12 cellular contexts compared by ENCODE assay signal in genomic region chr17:72387487-72387886, GRCh38.
A peak's percentile ranks its signal among the peaks of the same experiment; 100 is the strongest.
DNase-seq lines count a peak whose midpoint lies in the region; ATAC-seq and TF ChIP-seq lines count a peak whose summit lies in the region.
"Had no signal": no experiment of that assay in that cellular context is flagged by ENCODE, and none has a peak within 500 bp of the region (broad histone marks: within the 10 kb centered on the region; RNA-seq: fewer than 3 reads in every experiment).

No MANE protein-coding gene starts in this region.

- no peak for ATAC-seq in natural killer cell treated with Interleukin-12 subunit alpha and Interleukin-12 subunit beta and Interleukin-15 and Interleukin-18, amount 100 ng/mL, for 72 hours
- ATAC-seq in GM21515 (IDR thresholded peaks at IDR 0.05; ENCODE audit: unreplicated experiment) = no peak
- ATAC-seq: activated naive CD8-positive, alpha-beta T cell treated with anti-CD3 and anti-CD28 coated beads, Interleukin-2, amount 50 U/mL, for 24 hours had no signal

- H3K27me3 ChIP-seq in BJ (ENCODE audit: control insufficient read depth, insufficient read depth, low read length) = no peaks in the 10 kb centered on the region
- H3K27me3 ChIP-seq in Karpas-422 (ENCODE audit: low read length) = no peaks in the 10 kb centered on the region
- H3K27me3 ChIP-seq in tibial artery = peaks cover 0 to 5% of the 10 kb centered on the region in 2 donors

- no peaks in the 10 kb centered on the region for H3K9me2 ChIP-seq in Karpas-422 (replicated peaks; ENCODE audit: insufficient read depth, low read length)

- peaks cover 5 to 13% of the 10 kb centered on the region in 2 donors for H3K27me3 Mint-ChIP-seq in natural killer cell treated with Interleukin-12 subunit alpha and Interleukin-12 subunit beta and Interleukin-15 and Interleukin-18, amount 100 ng/mL, for 72 hours
- H3K27me3 Mint-ChIP-seq: activated naive CD8-positive, alpha-beta T cell treated with anti-CD3 and anti-CD28 coated beads, Interleukin-2, amount 50 U/mL, for 24 hours had no signal

- intact Hi-C loops in tibial artery (cut with DNase I; ENCODE audit: low total_unique reads) = no loop called here

- H3K36me3 Mint-ChIP-seq in natural killer cell treated with Interleukin-12 subunit alpha and Interleukin-12 subunit beta and Interleukin-15 and Interleukin-18, amount 100 ng/mL, for 72 hours = no peaks in the 10 kb centered on the region

- H3K4me3 ChIP-seq in BJ (ENCODE audit: low read depth, low read length) (no peak overlapping the region), Karpas-422 (ENCODE audit: low read length) (no peak overlapping the region), astrocyte of the spinal cord (ENCODE audit: low read depth, low read length) (no peak overlapping the region), tibial artery (no peak overlapping the region)

- H3K36me3 ChIP-seq in BJ (ENCODE audit: control insufficient read depth, insufficient read depth, low read length) (no peaks in the 10 kb centered on the region), Karpas-422 (ENCODE audit: insufficient read depth, low read length) (no peaks in the 10 kb centered on the region), tibial artery (no peaks in the 10 kb centered on the region)

- POLR2A ChIA-PET in BJ (lab: Charles Lee) = interaction anchor here (0.6 to 0.7 kb wide), 2 partner anchors 11 to 87 kb away, joined by 7 read pairs; no protein-coding TSS in a partner anchor

- no peaks in the 10 kb centered on the region for H4K20me1 ChIP-seq in Karpas-422 (ENCODE audit: insufficient read depth, low read depth, low read length)

- H2AFZ ChIP-seq in Karpas-422 (ENCODE audit: low read length) = no peak overlapping the region

- H3K4me1 ChIP-seq in Karpas-422 (ENCODE audit: low read length) = peaks cover 71% of the 10 kb centered on the region
- H3K4me1 ChIP-seq in tibial artery = no peaks in the 10 kb centered on the region

- H3K9me3 Mint-ChIP-seq in natural killer cell treated with Interleukin-12 subunit alpha and Interleukin-12 subunit beta and Interleukin-15 and Interleukin-18, amount 100 ng/mL, for 72 hours = peaks cover 2% of the 10 kb centered on the region
- H3K9me3 Mint-ChIP-seq: activated naive CD8-positive, alpha-beta T cell treated with anti-CD3 and anti-CD28 coated beads, Interleukin-2, amount 50 U/mL, for 24 hours; T-helper 1 cell treated with Interleukin-12 subunit alpha and Interleukin-12 subunit beta and Interleukin-4 antibody, amounts not matched to agents 30 μg/mL and 1 μg/mL, for 36 hours had no signal

- TF ChIP-seq CTCF in BJ (IDR thresholded peaks at IDR 0.05; ENCODE audit: insufficient read depth, low read depth, low read length) (no peak), astrocyte of the spinal cord (IDR thresholded peaks at IDR 0.05; ENCODE audit: low read depth, low read length) (no peak), tibial artery (IDR thresholded peaks at IDR 0.05) (no peak)

- H3K27ac Mint-ChIP-seq in natural killer cell treated with Interleukin-12 subunit alpha and Interleukin-12 subunit beta and Interleukin-15 and Interleukin-18, amount 100 ng/mL, for 72 hours = no peak overlapping the region
- H3K27ac Mint-ChIP-seq: activated naive CD8-positive, alpha-beta T cell treated with anti-CD3 and anti-CD28 coated beads, Interleukin-2, amount 50 U/mL, for 24 hours; T-helper 1 cell treated with Interleukin-12 subunit alpha and Interleukin-12 subunit beta and Interleukin-4 antibody, amounts not matched to agents 30 μg/mL and 1 μg/mL, for 36 hours had no signal

- H3K4me1 Mint-ChIP-seq in natural killer cell treated with Interleukin-12 subunit alpha and Interleukin-12 subunit beta and Interleukin-15 and Interleukin-18, amount 100 ng/mL, for 72 hours (ENCODE audit: low read depth in 2 of 2) = no peaks in the 10 kb centered on the region
- H3K4me1 Mint-ChIP-seq: activated naive CD8-positive, alpha-beta T cell treated with anti-CD3 and anti-CD28 coated beads, Interleukin-2, amount 50 U/mL, for 24 hours had no signal

- H3K9ac ChIP-seq in Karpas-422 (ENCODE audit: low read length) = no peak overlapping the region

- H3K4me3 Mint-ChIP-seq in natural killer cell treated with Interleukin-12 subunit alpha and Interleukin-12 subunit beta and Interleukin-15 and Interleukin-18, amount 100 ng/mL, for 72 hours = no peak overlapping the region
- H3K4me3 Mint-ChIP-seq: activated naive CD8-positive, alpha-beta T cell treated with anti-CD3 and anti-CD28 coated beads, Interleukin-2, amount 50 U/mL, for 24 hours; T-helper 1 cell treated with Interleukin-12 subunit alpha and Interleukin-12 subunit beta and Interleukin-4 antibody, amounts not matched to agents 30 μg/mL and 1 μg/mL, for 36 hours had no signal

- peak overlapping the region; percentile 4 for H3K4me2 ChIP-seq in Karpas-422 (ENCODE audit: low read depth, low read length, poor library complexity, severe bottlenecking)

- in situ Hi-C loops in astrocyte of the spinal cord (cut with HindIII; ENCODE audit: low sequenced_read_pairs) = no loop called here

- H3K27ac ChIP-seq in Karpas-422 (ENCODE audit: low read length) (no peak overlapping the region), tibial artery (no peak overlapping the region)

- CTCF ChIA-PET in BJ (lab: Yijun Ruan, JAX) = no interaction called here

- H3K79me2 ChIP-seq in Karpas-422 (ENCODE audit: low read length) = no peaks in the 10 kb centered on the region

- no peaks in the 10 kb centered on the region for H3K9me3 ChIP-seq in Karpas-422 (ENCODE audit: low read length)
- no peaks in the 10 kb centered on the region for H3K9me3 ChIP-seq in tibial artery

- DNase-seq in BJ (ENCODE audit: low read depth) (peak; percentile 88), Karpas-422 (no peak), astrocyte of the spinal cord (ENCODE audit: low read depth, low spot score) (peak; percentile 91), myocyte (ENCODE audit: low read depth) (peak; percentile 87), tibial artery (no peak), HuH-7 (ENCODE audit: low spot score) (no peak)
- DNase-seq in natural killer cell treated with Interleukin-12 subunit alpha and Interleukin-12 subunit beta and Interleukin-15 and Interleukin-18, amount 100 ng/mL, for 72 hours (ENCODE audit: low spot score) = no peak
- DNase-seq: activated naive CD8-positive, alpha-beta T cell treated with anti-CD3 and anti-CD28 coated beads, Interleukin-2, amount 50 U/mL, for 24 hours; KG1; NCI-H524 treated with DMSO at 0.1 percent for 48 hours had no signal

Comparison
In these comparisons a context has a peak if more than half of its experiments do, and no peak if none do; other contexts are left out.
1. DNase-seq: peak in BJ (single experiment), astrocyte of the spinal cord (single experiment) and myocyte (single experiment); none in Karpas-422 (single experiment), natural killer cell treated with Interleukin-12 subunit alpha and Interleukin-12 subunit beta and Interleukin-15 and Interleukin-18, amount 100 ng/mL, for 72 hours (single experiment), tibial artery (0 of 2) and HuH-7 (single experiment).